ENCODE assay signal across 11 cellular contexts in genomic region chr18:47871288-47871687, GRCh38.
"Had no signal": no experiment of that assay in that cellular context is flagged by ENCODE, and none has a peak within 500 bp of the region (broad histone marks: within the 10 kb centered on the region; RNA-seq: fewer than 3 reads in every experiment).

No MANE protein-coding gene starts in this region.

- H3K27ac Mint-ChIP-seq: stimulated activated naive CD8-positive, alpha-beta T cell treated with anti-CD3 and anti-CD28 coated beads, Interleukin-15, amount 100 ng/mL, for 72 hours had no signal

- H3K27me3 Mint-ChIP-seq: stimulated activated naive CD8-positive, alpha-beta T cell treated with anti-CD3 and anti-CD28 coated beads, Interleukin-15, amount 100 ng/mL, for 72 hours had no signal

- H3K4me3 ChIP-seq: esophagus squamous epithelium, testis, upper lobe of right lung had no signal

- H3K27me3 ChIP-seq: esophagus squamous epithelium, testis, upper lobe of right lung had no signal

- H3K27ac ChIP-seq: esophagus squamous epithelium, testis, upper lobe of right lung had no signal

- H3K4me3 Mint-ChIP-seq: stimulated activated naive CD8-positive, alpha-beta T cell treated with anti-CD3 and anti-CD28 coated beads, Interleukin-15, amount 100 ng/mL, for 72 hours had no signal

- ATAC-seq: stimulated activated naive CD8-positive, alpha-beta T cell treated with anti-CD3 and anti-CD28 coated beads, Interleukin-15, amount 100 ng/mL, for 72 hours; upper lobe of right lung had no signal

- DNase-seq: activated effector memory CD4-positive, alpha-beta T cell treated with Interleukin-2 at 50 U/mL for 16 hours; anterior cingulate cortex; esophagus squamous epithelium; foreskin fibroblast; glutamatergic neuron; stimulated activated CD4-positive, alpha-beta T cell treated with anti-CD3 and anti-CD28 coated beads, Interleukin-4, amount 100 ng/mL, for 1 hour; stimulated activated naive CD8-positive, alpha-beta T cell treated with anti-CD3 and anti-CD28 coated beads, Interleukin-15, amount 100 ng/mL, for 72 hours; T-helper 9 cell; testis; upper lobe of right lung had no signal

- H3K9me3 ChIP-seq: esophagus squamous epithelium, testis, upper lobe of right lung had no signal

- H3K9me3 Mint-ChIP-seq: activated naive CD4-positive, alpha-beta T cell treated with anti-CD3 and anti-CD28 coated beads, Interleukin-2, amount 50 U/mL, for 72 hours; stimulated activated naive CD8-positive, alpha-beta T cell treated with anti-CD3 and anti-CD28 coated beads, Interleukin-15, amount 100 ng/mL, for 72 hours had no signal
